10 cellular contexts compared by ENCODE assay signal in genomic region chr9:133112361-133113026, GRCh38. TPM values are rescaled to one million over a fixed set of nuclear protein-coding genes. Genes with fewer than 3 reads are reported as not detected.
DNase-seq lines count a peak whose midpoint lies in the region; ATAC-seq and TF ChIP-seq lines count a peak whose summit lies in the region.
"Had no signal": no experiment of that assay in that cellular context is flagged by ENCODE, and none has a peak within 500 bp of the region (broad histone marks: within the 10 kb centered on the region; RNA-seq: fewer than 3 reads in every experiment).

No MANE protein-coding gene starts in this region.

- no peaks in the 10 kb centered on the region for H3K9me3 Mint-ChIP-seq in naive thymus-derived CD8-positive, alpha-beta T cell
- H3K9me3 Mint-ChIP-seq in GM23338: no peaks in the 10 kb centered on the region

- H4K20me1 ChIP-seq in BLaER1 treated with 17β-estradiol and CSF1 and Interleukin-3, amounts not matched to agents 10 nM and 100 nM: peaks cover 54 to 100% (median 93%) of the 10 kb centered on the region in 11 experiments; a peak in 21 of 22 replicates
- H4K20me1 ChIP-seq in GM23338 (replicated peaks; ENCODE audit: insufficient read depth): no peaks in the 10 kb centered on the region; the same call in 1 of the 2 replicates

- H3K36me3 Mint-ChIP-seq in naive thymus-derived CD8-positive, alpha-beta T cell: peaks cover 0 to 26% (median 4%) of the 10 kb centered on the region in 3 donors
- peaks cover 6% of the 10 kb centered on the region; the same call in 2 of the 3 replicates for H3K36me3 Mint-ChIP-seq in GM23338 (ENCODE audit: low read depth)

- H3K4me3 ChIP-seq in BLaER1 treated with 17β-estradiol and CSF1 and Interleukin-3, amounts not matched to agents 10 nM and 100 nM: peak overlapping the region in 8 of 10 experiments; percentile 11 to 50 (median 30); a peak in 8 of 20 replicates
- no peak overlapping the region for H3K4me3 ChIP-seq in coronary artery
- H3K4me3 ChIP-seq in GM23338: no peak overlapping the region

- H3K4me2 ChIP-seq in BLaER1 treated with 17β-estradiol and CSF1 and Interleukin-3, amounts not matched to agents 10 nM and 100 nM: peak overlapping the region; percentile 93 to 100 (median 100)
- no peak overlapping the region for H3K4me2 ChIP-seq in GM23338

- H3K9ac ChIP-seq in BLaER1 treated with 17β-estradiol and CSF1 and Interleukin-3, amounts not matched to agents 10 nM and 100 nM: peak overlapping the region; percentile 74 to 83 (median 78)

- H3K4me3 Mint-ChIP-seq in naive thymus-derived CD8-positive, alpha-beta T cell: peak overlapping the region in 3 of 10 donors; percentile 11 to 62 (median 37)
- no peak overlapping the region for H3K4me3 Mint-ChIP-seq in GM23338

- peak; percentile 27 to 65 for ATAC-seq in naive thymus-derived CD8-positive, alpha-beta T cell
- no peak for ATAC-seq in GM23338
- ATAC-seq in HG02970 (IDR thresholded peaks at IDR 0.05; ENCODE audit: low FRiP score, unreplicated experiment): no peak

- DNase-seq in NOMO-1 (lab: John Stamatoyannopoulos, UW; ENCODE audit: unreplicated experiment in 2 of 2) (peak; percentile 86 to 89), coronary artery (ENCODE audit: low spot score) (no peak), H4 (ENCODE audit: low spot score) (no peak), GM23338 (ENCODE audit: low spot score) (no peak), NCI-H82 treated with DMSO at 0.1 percent for 48 hours (lab: John Stamatoyannopoulos, UW; ENCODE audit: unreplicated experiment) (no peak)
- DNase-seq in naive thymus-derived CD8-positive, alpha-beta T cell: peak in 2 of 10 donors; percentile 45 to 64
- DNase-seq: DMS79 treated with DMSO at 0.1 percent for 48 hours, NCI-H82 had no signal

- no peaks in the 10 kb centered on the region for H3F3A ChIP-seq in GM23338 (replicated peaks; ENCODE audit: low read depth)

- no peaks in the 10 kb centered on the region for H3K79me2 ChIP-seq in GM23338 (replicated peaks; ENCODE audit: insufficient read depth)

- H3K27me3 ChIP-seq in BLaER1 treated with 17β-estradiol and CSF1 and Interleukin-3, amounts not matched to agents 10 nM and 100 nM: no peaks in the 10 kb centered on the region
- H3K27me3 ChIP-seq in GM23338 (ENCODE audit: insufficient read depth): 0 out of 2 replicates have a peak, but pooled peaks cover 3% of the 10 kb centered on the region

- peaks cover 45 to 58% (median 49%) of the 10 kb centered on the region in 11 experiments for H3K36me3 ChIP-seq in BLaER1 treated with 17β-estradiol and CSF1 and Interleukin-3, amounts not matched to agents 10 nM and 100 nM
- H3K36me3 ChIP-seq in GM23338 (ENCODE audit: insufficient read depth): no peaks in the 10 kb centered on the region

- H3K9me3 ChIP-seq in BLaER1 treated with 17β-estradiol and CSF1 and Interleukin-3, amounts not matched to agents 10 nM and 100 nM (replicated peaks in 1 of 11): no peaks in the 10 kb centered on the region

- no peak overlapping the region for H2AFZ ChIP-seq in GM23338

- peak overlapping the region in 5 of 10 donors; percentile 32 to 89 (median 56) for H3K27ac Mint-ChIP-seq in naive thymus-derived CD8-positive, alpha-beta T cell
- H3K27ac Mint-ChIP-seq in GM23338: no peak overlapping the region

- H3K27ac ChIP-seq in BLaER1 treated with 17β-estradiol and CSF1 and Interleukin-3, amounts not matched to agents 10 nM and 100 nM: peak overlapping the region; percentile 81 to 93 (median 90)
- H3K27ac ChIP-seq in coronary artery: peak overlapping the region; percentile 18 to 82
- H3K27ac ChIP-seq in GM23338 (ENCODE audit: low read depth): no peak overlapping the region

- no peaks in the 10 kb centered on the region for H3K27me3 Mint-ChIP-seq in naive thymus-derived CD8-positive, alpha-beta T cell
- peaks cover 11% of the 10 kb centered on the region for H3K27me3 Mint-ChIP-seq in GM23338 (ENCODE audit: insufficient read depth, low read depth, poor library complexity)

- no peaks in the 10 kb centered on the region for H3K9me2 ChIP-seq in GM23338 (ENCODE audit: insufficient read depth)

- peaks cover 62 to 69% (median 64%) of the 10 kb centered on the region in 10 experiments for H3K4me1 ChIP-seq in BLaER1 treated with 17β-estradiol and CSF1 and Interleukin-3, amounts not matched to agents 10 nM and 100 nM
- H3K4me1 ChIP-seq in GM23338 (ENCODE audit: insufficient read depth): no peaks in the 10 kb centered on the region

- TF ChIP-seq CTCF in coronary artery (IDR thresholded peaks at IDR 0.05) (no peak), GM23338 (conservative IDR thresholded peaks at IDR 0.05; ENCODE audit: low read depth in 2 of 2) (no peak)

- POLR2A ChIA-PET in naive thymus-derived CD8-positive, alpha-beta T cell (lab: Charles Lee): interaction anchor here (0.6 to 7.4 kb wide), 6 partner anchors 9 to 52 kb away, joined by 3 to 40 read pairs (median 4); no protein-coding TSS in a partner anchor

- H3K4me1 Mint-ChIP-seq in naive thymus-derived CD8-positive, alpha-beta T cell: peaks cover 13 to 51% (median 43%) of the 10 kb centered on the region in 4 donors
- H3K4me1 Mint-ChIP-seq in GM23338: peaks cover 4% of the 10 kb centered on the region

TF ChIP-seq in GM23338, 12 proteins besides CTCF, POLR2A, EP300 and RAD21:
- no peak for TF ChIP-seq REST (IDR thresholded peaks at IDR 0.05; ENCODE audit: unreplicated experiment)

RNA-seq across cellular contexts. Expression of gene RALGDS, which starts 8.5 kb away (rescaled TPM):
- 10 to 100 TPM; 93.7 to 99.9 TPM for total RNA-seq in naive thymus-derived CD8-positive, alpha-beta T cell
- polyA plus RNA-seq in naive thymus-derived CD8-positive, alpha-beta T cell: 10 to 100 TPM; 14.1 to 35.5 (median 29.4) TPM
- total RNA-seq in H4 (2014; rRNA removed; shearing (Covaris generic)): 11.9 and 12.6 TPM in 2 replicates
- 15.5 and 20.3 TPM in 2 replicates for total RNA-seq in GM23338 (2014; rRNA removed; shearing (Covaris generic))
- polyA plus RNA-seq in GM23338 (2016; fragmentation: Nextera tagmentation; extraction: Ambion mirVana): 6.1 and 8.6 TPM in 2 replicates

RNA-seq across cellular contexts. Expression of gene CEL, which starts 50.7 kb away (rescaled TPM):
- 1 to 10 TPM; 1.3 to 1.6 TPM for total RNA-seq in naive thymus-derived CD8-positive, alpha-beta T cell
- not detected for polyA plus RNA-seq in naive thymus-derived CD8-positive, alpha-beta T cell
- total RNA-seq in H4 (2014; rRNA removed; shearing (Covaris generic)): 0.06 and 0.14 TPM in 2 replicates
- 1.0 and 2.3 TPM in 2 replicates for total RNA-seq in GM23338 (2014; rRNA removed; shearing (Covaris generic))
- polyA plus RNA-seq in GM23338 (2016; fragmentation: Nextera tagmentation; extraction: Ambion mirVana): 0.26 and 0.27 TPM in 2 replicates

RNA-seq across cellular contexts. Expression of gene GBGT1, which starts 51.2 kb away (rescaled TPM):
- 1 to 10 TPM; 4.1 to 4.9 TPM for total RNA-seq in naive thymus-derived CD8-positive, alpha-beta T cell
- polyA plus RNA-seq in naive thymus-derived CD8-positive, alpha-beta T cell: not detected
- total RNA-seq in H4 (2014; rRNA removed; shearing (Covaris generic)): not detected in 2 replicates
- total RNA-seq in GM23338 (2014; rRNA removed; shearing (Covaris generic)): 15.7 and 22.4 TPM in 2 replicates
- polyA plus RNA-seq in GM23338 (2016; fragmentation: Nextera tagmentation; extraction: Ambion mirVana): 3.7 and 4.9 TPM in 2 replicates

Comparison
In these comparisons a context has a peak if more than half of its experiments do, and no peak if none do; other contexts are left out.
1. H3K4me3 ChIP-seq: peak in BLaER1 treated with 17β-estradiol and CSF1 and Interleukin-3, amounts not matched to agents 10 nM and 100 nM (8 of 10); none in coronary artery (single experiment) and GM23338 (single experiment).
2. DNase-seq: peak in NOMO-1 (2 of 2); none in coronary artery (single experiment), H4 (single experiment), GM23338 (single experiment) and NCI-H82 treated with DMSO at 0.1 percent for 48 hours (single experiment).
3. ATAC-seq: peak in naive thymus-derived CD8-positive, alpha-beta T cell (2 of 2); none in GM23338 (single experiment) and HG02970 (single experiment).